9 cellular contexts compared by ENCODE assay signal in the genomic region with DNA sequence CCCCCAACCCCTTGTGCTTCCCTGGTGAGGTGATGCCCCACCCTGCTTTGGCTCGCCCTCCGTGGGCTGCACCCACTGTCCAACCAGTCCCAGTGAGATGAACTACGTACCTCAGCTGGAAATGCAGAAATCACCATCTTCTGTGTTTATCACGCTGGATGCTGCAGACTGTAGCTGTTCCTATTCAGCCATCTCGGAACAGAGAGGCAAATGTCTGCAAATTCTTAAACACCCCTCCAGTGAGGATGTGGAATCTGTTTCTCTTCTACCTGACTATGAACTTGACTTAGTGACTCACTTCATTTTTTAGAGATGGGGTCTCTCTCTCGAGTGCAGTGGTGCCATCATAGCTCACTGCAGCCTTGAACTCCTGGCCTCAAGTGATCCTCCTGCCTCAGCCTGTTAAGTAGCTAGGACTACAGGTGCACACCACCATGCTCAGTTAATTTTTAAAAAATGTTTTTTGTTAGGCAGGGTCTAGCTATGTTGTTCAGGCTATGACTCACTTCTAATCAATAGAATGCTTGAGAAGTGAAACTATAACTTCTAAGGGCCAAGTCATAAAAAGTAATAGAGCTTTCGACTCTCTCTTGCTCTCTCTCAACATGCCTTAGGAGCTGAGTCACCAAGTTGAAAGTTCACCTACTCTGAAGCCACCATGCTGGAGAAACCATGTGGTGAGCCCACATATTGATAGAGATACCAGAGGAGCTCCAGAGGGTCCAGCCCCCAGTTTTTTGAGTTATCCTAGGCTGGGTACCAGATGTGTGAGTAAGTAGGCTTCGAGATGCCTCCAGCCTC. TPM values are rescaled to one million over a fixed set of nuclear protein-coding genes. Genes with fewer than 3 reads are reported as not detected.
DNase-seq lines count a peak whose midpoint lies in the region; ATAC-seq and TF ChIP-seq lines count a peak whose summit lies in the region.
"Had no signal": no experiment of that assay in that cellular context is flagged by ENCODE, and none has a peak within 500 bp of the region (broad histone marks: within the 10 kb centered on the region; RNA-seq: fewer than 3 reads in every experiment).

No MANE protein-coding gene starts in this region.

- no peak for TF ChIP-seq POLR2A in gastroesophageal sphincter (IDR thresholded peaks at IDR 0.05)

- no peak overlapping the region for H3K27ac ChIP-seq in RWPE2 (ENCODE audit: poor library complexity, severe bottlenecking)
- H3K27ac ChIP-seq in gastroesophageal sphincter = no peak overlapping the region

- WGBS in gastroesophageal sphincter (ENCODE audit: low coverage in 1 of 2), 2 donors = 62 to 89% methylated on average over 3 to 4 of the region's 8 CpGs

- DNase-seq in GM06990 (ENCODE audit: extremely low read depth, insufficient read length) (peak; percentile 50), RWPE2 (ENCODE audit: low spot score) (no peak), iris pigment epithelial cell (ENCODE audit: low read depth) (peak; percentile 77), NCI-H526 (lab: John Stamatoyannopoulos, UW) (no peak), NCI-H2196 (lab: John Stamatoyannopoulos, UW; ENCODE audit: unreplicated experiment) (no peak)

- no peak for TF ChIP-seq EP300 in gastroesophageal sphincter (IDR thresholded peaks at IDR 0.05)

- H3K36me3 ChIP-seq in GM06990 (ENCODE audit: control insufficient read depth, insufficient read depth, low read length) (no peaks in the 10 kb centered on the region), RWPE2 (ENCODE audit: low read depth) (no peaks in the 10 kb centered on the region), gastroesophageal sphincter (no peaks in the 10 kb centered on the region)

- peaks cover 3% of the 10 kb centered on the region for H3K4me1 ChIP-seq in RWPE2 (ENCODE audit: insufficient read depth, poor library complexity, severe bottlenecking)
- H3K4me1 ChIP-seq in gastroesophageal sphincter = no peaks in the 10 kb centered on the region

- no peak for TF ChIP-seq CTCF in GM06990 (IDR thresholded peaks at IDR 0.05; ENCODE audit: insufficient read depth, low read length, poor library complexity, severe bottlenecking)
- TF ChIP-seq CTCF in RWPE2 (IDR thresholded peaks at IDR 0.05; ENCODE audit: poor library complexity, severe bottlenecking) = no peak
- TF ChIP-seq CTCF in gastroesophageal sphincter (IDR thresholded peaks at IDR 0.05) = no peak

- H3K9me3 ChIP-seq in RWPE2 (ENCODE audit: severe bottlenecking) (no peaks in the 10 kb centered on the region), gastroesophageal sphincter (no peaks in the 10 kb centered on the region)

- H3K4me3 ChIP-seq in GM06990 (replicated peaks; ENCODE audit: low read depth, low read length) (no peak overlapping the region), RWPE2 (ENCODE audit: severe bottlenecking) (no peak overlapping the region), gastroesophageal sphincter (no peak overlapping the region)

- peak; percentile 98 for ATAC-seq in HG02588 (IDR thresholded peaks at IDR 0.05; ENCODE audit: unreplicated experiment)
- ATAC-seq in RWPE2 (ENCODE audit: low read depth) = peak; percentile 76
- no peak for ATAC-seq in gastroesophageal sphincter
- no peak for ATAC-seq in HG03135 (IDR thresholded peaks at IDR 0.05; ENCODE audit: unreplicated experiment)
- ATAC-seq: naive thymus-derived CD4-positive, alpha-beta T cell had no signal

- no peaks in the 10 kb centered on the region for H3K27me3 ChIP-seq in GM06990 (replicated peaks; ENCODE audit: control insufficient read depth, insufficient read depth, low read length)
- H3K27me3 ChIP-seq in RWPE2 (ENCODE audit: insufficient read depth, poor library complexity, severe bottlenecking) = no peaks in the 10 kb centered on the region
- H3K27me3 ChIP-seq in gastroesophageal sphincter = peaks cover 7% of the 10 kb centered on the region

RNA-seq across cellular contexts. Expression of a gene that starts 11.5 kb away (rescaled TPM):
- total RNA-seq in gastroesophageal sphincter = 10 to 100 TPM; 25.0 to 59.0 (median 35.0) TPM

Comparison
In these comparisons a context has a peak if more than half of its experiments do, and no peak if none do; other contexts are left out.
1. DNase-seq: peak in GM06990 (single experiment) and iris pigment epithelial cell (single experiment); none in RWPE2 (single experiment), NCI-H526 (0 of 2) and NCI-H2196 (single experiment).
2. ATAC-seq: peak in HG02588 (single experiment) and RWPE2 (single experiment); none in gastroesophageal sphincter (single experiment) and HG03135 (single experiment).